2 cellular contexts compared by ENCODE assay signal in the genomic region with DNA sequence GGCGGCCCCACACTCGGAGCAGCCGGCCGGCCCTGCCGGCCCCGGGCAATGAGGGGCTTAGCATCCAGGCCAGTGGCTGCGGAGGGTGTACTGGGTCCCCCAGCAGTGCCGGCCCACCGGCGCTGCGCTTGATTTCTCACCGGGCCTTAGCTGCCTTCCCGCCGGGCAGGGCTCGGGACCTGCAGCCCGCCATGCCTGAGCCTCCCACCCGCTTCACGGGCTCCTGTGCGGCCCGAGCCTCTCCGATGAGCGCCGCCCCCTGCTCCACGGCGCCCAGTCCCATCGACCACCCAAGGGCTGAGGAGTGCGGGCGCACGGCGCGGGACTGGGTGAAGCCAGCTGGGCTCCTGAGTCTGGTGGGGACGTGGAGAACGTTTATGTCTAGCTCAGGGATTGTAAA. TPM values are rescaled to one million over a fixed set of nuclear protein-coding genes. Genes with fewer than 3 reads are reported as not detected.
"Had no signal": no experiment of that assay in that cellular context is flagged by ENCODE, and none has a peak within 500 bp of the region (broad histone marks: within the 10 kb centered on the region; RNA-seq: fewer than 3 reads in every experiment).

No MANE protein-coding gene starts in this region.

RNA-seq across cellular contexts. Expression of a gene that starts 58.7 kb away (rescaled TPM):
- total RNA-seq: G401, GM12878 had no signal
- polyA plus RNA-seq: GM12878 had no signal
